1 cellular context compared by ENCODE assay signal in genomic region chr2:96601382-96602292, GRCh38.
TF ChIP-seq lines count a peak whose summit lies in the region.

No MANE protein-coding gene starts in this region.

TF ChIP-seq in K562, 482 proteins besides CTCF, POLR2A, EP300 and RAD21 (continued from another document):
- peak; percentile 37; the same call in 1 of the 2 replicates for TF ChIP-seq ZKSCAN8 (CRISPR knock-in tag; IDR thresholded peaks at IDR 0.05)
- no peak for TF ChIP-seq EZH2 (IDR thresholded peaks at IDR 0.05; ENCODE audit: borderline replicate concordance, low read depth, low read length)
- peak; percentile 58; the same call in 1 of the 2 replicates for TF ChIP-seq RNF2 (IDR thresholded peaks at IDR 0.05)
- TF ChIP-seq VEZF1 (CRISPR knock-in tag; IDR thresholded peaks at IDR 0.05) = peak; percentile 50; the same call in 1 of the 2 replicates
